Comparison of ENCODE assay signal across 10 cellular contexts in genomic region chr1:33060579-33061083, GRCh38. TPM values are rescaled to one million over a fixed set of nuclear protein-coding genes. Genes with fewer than 3 reads are reported as not detected.
A peak's percentile ranks its signal among the peaks of the same experiment; 100 is the strongest.
DNase-seq lines count a peak whose midpoint lies in the region; ATAC-seq and TF ChIP-seq lines count a peak whose summit lies in the region.
"Had no signal": no experiment of that assay in that cellular context is flagged by ENCODE, and none has a peak within 500 bp of the region (broad histone marks: within the 10 kb centered on the region; RNA-seq: fewer than 3 reads in every experiment).

No MANE protein-coding gene starts in this region.

- H4K20me1 ChIP-seq in osteoblast (ENCODE audit: insufficient read depth, low read length), result no peaks in the 10 kb centered on the region

- H3K27me3 ChIP-seq in RWPE2 (ENCODE audit: insufficient read depth, poor library complexity, severe bottlenecking), result no peaks in the 10 kb centered on the region
- H3K27me3 ChIP-seq in osteoblast (ENCODE audit: insufficient read depth, low read length), result no peaks in the 10 kb centered on the region

- H3K36me3 ChIP-seq in RWPE2 (ENCODE audit: low read depth) (no peaks in the 10 kb centered on the region), osteoblast (ENCODE audit: insufficient read depth, low read length) (no peaks in the 10 kb centered on the region)

- no peaks in the 10 kb centered on the region for H3K27me3 Mint-ChIP-seq in T-helper 17 cell

- no peaks in the 10 kb centered on the region for H3K79me2 ChIP-seq in osteoblast (ENCODE audit: insufficient read depth, low read length)

- no peak overlapping the region for H3K4me3 Mint-ChIP-seq in T-helper 17 cell
- H3K4me3 Mint-ChIP-seq: activated CD4-positive, alpha-beta T cell treated with anti-CD3 and anti-CD28 coated beads, Interleukin-2, amount 10 ng/mL, durations not matched to agents 24 days and 14 days had no signal

- H3K4me2 ChIP-seq in osteoblast (ENCODE audit: insufficient read depth, low read length), result peak overlapping the region; percentile 43

- H3K9me3 ChIP-seq in RWPE2 (ENCODE audit: severe bottlenecking), result peaks cover 3% of the 10 kb centered on the region
- peaks cover 10% of the 10 kb centered on the region for H3K9me3 ChIP-seq in osteoblast (ENCODE audit: low read depth, low read length)
- peaks cover 2% of the 10 kb centered on the region for H3K9me3 ChIP-seq in T-helper 17 cell (ENCODE audit: control insufficient read depth, low read length, poor library complexity, severe bottlenecking)

- peaks cover under 1% of the 10 kb centered on the region for H3K4me1 Mint-ChIP-seq in T-helper 17 cell

- H3K27ac Mint-ChIP-seq in T-helper 17 cell, result no peak overlapping the region
- H3K27ac Mint-ChIP-seq: activated CD4-positive, alpha-beta T cell treated with anti-CD3 and anti-CD28 coated beads, Interleukin-2, amount 10 ng/mL, durations not matched to agents 24 days and 14 days had no signal

- peak; percentile 85 for DNase-seq in DMS53 (lab: John Stamatoyannopoulos, UW)
- no peak for DNase-seq in RWPE2 (ENCODE audit: low spot score)
- DNase-seq in fibroblast of pulmonary artery (ENCODE audit: low read depth), result peak; percentile 83
- peak; percentile 95 for DNase-seq in osteoblast (ENCODE audit: insufficient read length, low spot score, missing footprints)
- no peak for DNase-seq in T-helper 1 cell
- DNase-seq in stimulated activated naive CD4-positive, alpha-beta T cell treated with Interleukin-2 at 50 U/mL for 16 hours (lab: John Stamatoyannopoulos, UW), result no peak
- DNase-seq in iPS-NIHi7 (ENCODE audit: extremely low spot score), result no peak
- DNase-seq in T-helper 17 cell, result no peak
- DNase-seq: activated CD4-positive, alpha-beta T cell treated with anti-CD3 and anti-CD28 coated beads, Interleukin-2, amount 10 ng/mL, durations not matched to agents 24 days and 14 days; mesendoderm had no signal

- H3K4me3 ChIP-seq in RWPE2 (ENCODE audit: severe bottlenecking) (no peak overlapping the region), fibroblast of pulmonary artery (replicated peaks; ENCODE audit: low read depth, low read length) (no peak overlapping the region), osteoblast (ENCODE audit: insufficient read depth, low read length) (no peak overlapping the region)

- no peak overlapping the region for H2AFZ ChIP-seq in osteoblast (ENCODE audit: low read length)

- ATAC-seq in RWPE2 (ENCODE audit: low read depth), result peak; percentile 59; the same call in 1 of the 3 replicates
- no peak for ATAC-seq in T-helper 17 cell

- H3K36me3 Mint-ChIP-seq in T-helper 17 cell (ENCODE audit: low read depth), result peaks cover 4% of the 10 kb centered on the region

- peak overlapping the region; percentile 18 for H3K27ac ChIP-seq in RWPE2 (ENCODE audit: poor library complexity, severe bottlenecking)
- peak overlapping the region; percentile 68 for H3K27ac ChIP-seq in osteoblast (ENCODE audit: low read depth, low read length)

- TF ChIP-seq CTCF in RWPE2 (IDR thresholded peaks at IDR 0.05; ENCODE audit: poor library complexity, severe bottlenecking), result no peak
- TF ChIP-seq CTCF in fibroblast of pulmonary artery (IDR thresholded peaks at IDR 0.05; ENCODE audit: low read length, missing control alignments), result no peak
- TF ChIP-seq CTCF in osteoblast (IDR thresholded peaks at IDR 0.05; ENCODE audit: extremely low read depth, low read depth, low read length), result no peak

- H3K4me1 ChIP-seq in RWPE2 (ENCODE audit: insufficient read depth, poor library complexity, severe bottlenecking), result no peaks in the 10 kb centered on the region
- H3K4me1 ChIP-seq in osteoblast (ENCODE audit: insufficient read depth, low read length), result peaks cover 12% of the 10 kb centered on the region

RNA-seq across cellular contexts. Expression of gene AZIN2, which starts 20.3 kb away (rescaled TPM):
- 11.8 and 18.8 TPM in 2 replicates for total RNA-seq in osteoblast
- 1 to 10 TPM; 6.3 to 8.6 TPM for total RNA-seq in T-helper 17 cell

RNA-seq across cellular contexts. Expression of gene AK2, which starts 23.9 kb away (rescaled TPM):
- total RNA-seq in osteoblast (89.3 and 139 TPM in 2 replicates), T-helper 17 cell (10 to 100 TPM; 51.1 to 61.7 TPM)

Comparison
In these comparisons a context has a peak if more than half of its experiments do, and no peak if none do; other contexts are left out.
1. DNase-seq: peak in DMS53 (single experiment), fibroblast of pulmonary artery (single experiment) and osteoblast (single experiment); none in RWPE2 (single experiment), T-helper 1 cell (0 of 5), stimulated activated naive CD4-positive, alpha-beta T cell treated with Interleukin-2 at 50 U/mL for 16 hours (single experiment), iPS-NIHi7 (single experiment) and T-helper 17 cell (0 of 3).